In genomic region chr1:94553323-94553730, GRCh38 we compare ENCODE assay signal across 13 cellular contexts. TPM values are rescaled to one million over a fixed set of nuclear protein-coding genes. Genes with fewer than 3 reads are reported as not detected.
DNase-seq lines count a peak whose midpoint lies in the region; TF ChIP-seq lines count a peak whose summit lies in the region.
"Had no signal": no experiment of that assay in that cellular context is flagged by ENCODE, and none has a peak within 500 bp of the region (broad histone marks: within the 10 kb centered on the region; RNA-seq: fewer than 3 reads in every experiment).

No MANE protein-coding gene starts in this region.

- DNase-seq in Caco-2: no peak
- peak; percentile 81 for DNase-seq in endodermal cell
- DNase-seq in neuronal stem cell (ENCODE audit: low spot score): no peak
- DNase-seq in foreskin melanocyte: no peak
- DNase-seq in activated CD4-positive, alpha-beta memory T cell treated with anti-CD3 and anti-CD28 coated beads for 36 hours: no peak
- DNase-seq in C1 segment of cervical spinal cord (lab: John Stamatoyannopoulos, UW): no peak
- DNase-seq in Karpas-422: no peak
- DNase-seq: AML-193, colonic mucosa, SHP77 treated with DMSO at 0.1 percent for 48 hours had no signal

- no peaks in the 10 kb centered on the region for H3K9me3 Mint-ChIP-seq in Caco-2 (ENCODE audit: unreplicated experiment)
- no peaks in the 10 kb centered on the region for H3K9me3 Mint-ChIP-seq in endodermal cell
- H3K9me3 Mint-ChIP-seq in activated CD4-positive, alpha-beta memory T cell treated with anti-CD3 and anti-CD28 coated beads for 36 hours: no peaks in the 10 kb centered on the region
- H3K9me3 Mint-ChIP-seq: activated naive CD4-positive, alpha-beta T cell treated with anti-CD3 and anti-CD28 coated beads, Interleukin-2, amount 50 U/mL, for 72 hours had no signal

- H3K14ac ChIP-seq in neuronal stem cell (ENCODE audit: low read length): no peak overlapping the region

- H3K36me3 ChIP-seq in Caco-2 (ENCODE audit: control insufficient read depth, insufficient read depth, low read length) (no peaks in the 10 kb centered on the region), HUES48 (ENCODE audit: control insufficient read depth, insufficient read depth, low read length) (no peaks in the 10 kb centered on the region), endodermal cell (ENCODE audit: control insufficient read depth, insufficient read depth, low read length) (no peaks in the 10 kb centered on the region), neuronal stem cell (replicated peaks in 1 of 2; ENCODE audit: control insufficient read depth in 2 of 2, insufficient read depth in 2 of 2, low read length in 2 of 2) (no peaks in the 10 kb centered on the region), Karpas-422 (ENCODE audit: insufficient read depth, low read length) (no peaks in the 10 kb centered on the region)
- H3K36me3 ChIP-seq: colonic mucosa, neutrophil had no signal

- BruUV-seq in Caco-2 (replicated peaks; lab: Mats Ljungman, UMichigan): no TSS peak

- H3K79me2 ChIP-seq in Karpas-422 (ENCODE audit: low read length): no peaks in the 10 kb centered on the region

- H4K91ac ChIP-seq in neuronal stem cell (ENCODE audit: low read depth, low read length, poor library complexity): no peak overlapping the region

- H3K36me3 Mint-ChIP-seq in Caco-2 (ENCODE audit: insufficient read depth, unreplicated experiment) (no peaks in the 10 kb centered on the region), endodermal cell (ENCODE audit: low read depth) (no peaks in the 10 kb centered on the region)
- no peaks in the 10 kb centered on the region for H3K36me3 Mint-ChIP-seq in activated CD4-positive, alpha-beta memory T cell treated with anti-CD3 and anti-CD28 coated beads for 36 hours
- H3K36me3 Mint-ChIP-seq: activated naive CD4-positive, alpha-beta T cell treated with anti-CD3 and anti-CD28 coated beads, Interleukin-2, amount 50 U/mL, for 72 hours had no signal

- H3K4me3 Mint-ChIP-seq in Caco-2 (ENCODE audit: unreplicated experiment): peak overlapping the region; percentile 27
- H3K4me3 Mint-ChIP-seq in endodermal cell: peak overlapping the region; percentile 41
- no peak overlapping the region for H3K4me3 Mint-ChIP-seq in activated CD4-positive, alpha-beta memory T cell treated with anti-CD3 and anti-CD28 coated beads for 36 hours

- TF ChIP-seq CTCF in Caco-2 (IDR thresholded peaks at IDR 0.05; ENCODE audit: insufficient read depth in 1 of 2, low read depth in 1 of 2, low read length in 1 of 2, severe bottlenecking in 1 of 2, unreplicated experiment in 1 of 2): no peak
- TF ChIP-seq CTCF in endodermal cell (conservative IDR thresholded peaks at IDR 0.05): no peak

- H3K18ac ChIP-seq in neuronal stem cell (ENCODE audit: low read length): no peak overlapping the region

- no peak overlapping the region for H2BK120ac ChIP-seq in neuronal stem cell (ENCODE audit: low read depth, low read length)

- no peaks in the 10 kb centered on the region for H3K9me2 ChIP-seq in Karpas-422 (replicated peaks; ENCODE audit: insufficient read depth, low read length)

- H3K4me2 ChIP-seq in neuronal stem cell (ENCODE audit: insufficient read depth, low read length, poor library complexity, severe bottlenecking) (no peak overlapping the region), Karpas-422 (ENCODE audit: low read depth, low read length, poor library complexity, severe bottlenecking) (no peak overlapping the region)

- no peak overlapping the region for H2BK15ac ChIP-seq in neuronal stem cell (ENCODE audit: low read length)

- peaks cover 15% of the 10 kb centered on the region for H3K4me1 Mint-ChIP-seq in Caco-2 (ENCODE audit: low read depth, unreplicated experiment)
- peaks cover 59% of the 10 kb centered on the region for H3K4me1 Mint-ChIP-seq in endodermal cell
- no peaks in the 10 kb centered on the region for H3K4me1 Mint-ChIP-seq in activated CD4-positive, alpha-beta memory T cell treated with anti-CD3 and anti-CD28 coated beads for 36 hours (ENCODE audit: low read depth)

- intact Hi-C loops in Caco-2 (cut with micrococcal nuclease; ENCODE audit: unreplicated experiment): loop anchor here (1.0 kb wide), 1 partner anchor 11 kb away; no protein-coding TSS in a partner anchor
- intact Hi-C loops in activated CD4-positive, alpha-beta memory T cell treated with anti-CD3 and anti-CD28 coated beads for 36 hours (cut with micrococcal nuclease): no loop called here

- POLR2A ChIA-PET in Caco-2 (lab: Charles Lee): no interaction called here
- POLR2A ChIA-PET in activated CD4-positive, alpha-beta memory T cell treated with anti-CD3 and anti-CD28 coated beads for 36 hours (lab: Charles Lee): no interaction called here

- H2BK5ac ChIP-seq in neuronal stem cell (ENCODE audit: low read length): no peak overlapping the region

- H3K27ac ChIP-seq in HUES48 (ENCODE audit: low read depth, low read length) (peak overlapping the region; percentile 63), endodermal cell (ENCODE audit: low read depth, low read length) (no peak overlapping the region), neuronal stem cell (replicated peaks; ENCODE audit: low read length) (no peak overlapping the region), Karpas-422 (ENCODE audit: low read length) (no peak overlapping the region)
- H3K27ac ChIP-seq: colonic mucosa, neutrophil had no signal

- H3K9ac ChIP-seq in HUES48 (ENCODE audit: low read depth, low read length): no peak overlapping the region
- no peak overlapping the region for H3K9ac ChIP-seq in endodermal cell (ENCODE audit: extremely low read depth, low read length, poor library complexity, severe bottlenecking)
- no peak overlapping the region for H3K9ac ChIP-seq in neuronal stem cell (ENCODE audit: low read depth, low read length, poor library complexity)
- no peak overlapping the region for H3K9ac ChIP-seq in Karpas-422 (ENCODE audit: low read length)

- no peaks in the 10 kb centered on the region for H4K20me1 ChIP-seq in Karpas-422 (ENCODE audit: insufficient read depth, low read depth, low read length)

- no peak overlapping the region for H2AK5ac ChIP-seq in neuronal stem cell (ENCODE audit: low read depth, low read length)

- H2BK12ac ChIP-seq in neuronal stem cell (ENCODE audit: low read length): no peak overlapping the region

- H3K27ac Mint-ChIP-seq in Caco-2 (ENCODE audit: unreplicated experiment) (no peak overlapping the region), endodermal cell (peak overlapping the region; percentile 74)
- H3K27ac Mint-ChIP-seq in activated CD4-positive, alpha-beta memory T cell treated with anti-CD3 and anti-CD28 coated beads for 36 hours: no peak overlapping the region
- H3K27ac Mint-ChIP-seq: activated naive CD4-positive, alpha-beta T cell treated with anti-CD3 and anti-CD28 coated beads, Interleukin-2, amount 50 U/mL, for 72 hours had no signal

- no peak overlapping the region for H3K23ac ChIP-seq in neuronal stem cell (ENCODE audit: low read depth, low read length, poor library complexity)

- H2AFZ ChIP-seq in neuronal stem cell (ENCODE audit: low read length) (peak overlapping the region; percentile 71), Karpas-422 (ENCODE audit: low read length) (no peak overlapping the region)

- H4K8ac ChIP-seq in neuronal stem cell (ENCODE audit: low read depth, low read length): no peak overlapping the region

- H3K4me1 ChIP-seq in Caco-2 (peaks cover 40% of the 10 kb centered on the region), HUES48 (ENCODE audit: control insufficient read depth, insufficient read depth, low read length) (peaks cover 42% of the 10 kb centered on the region), endodermal cell (ENCODE audit: control insufficient read depth, insufficient read depth, low read length) (peaks cover 31% of the 10 kb centered on the region), neuronal stem cell (ENCODE audit: control insufficient read depth in 2 of 2, insufficient read depth in 1 of 2, low read depth in 1 of 2, low read length in 2 of 2) (peaks cover 22 to 39% of the 10 kb centered on the region in 2 donors), Karpas-422 (ENCODE audit: low read length) (no peaks in the 10 kb centered on the region)
- H3K4me1 ChIP-seq: colonic mucosa had no signal

- CTCF ChIA-PET in Caco-2 (lab: Charles Lee): no interaction called here
- CTCF ChIA-PET in activated CD4-positive, alpha-beta memory T cell treated with anti-CD3 and anti-CD28 coated beads for 36 hours (lab: Charles Lee): no interaction called here

- H3K9me3 ChIP-seq in Caco-2 (no peaks in the 10 kb centered on the region), HUES48 (ENCODE audit: control insufficient read depth, insufficient read depth, low read length) (no peaks in the 10 kb centered on the region), endodermal cell (ENCODE audit: control insufficient read depth, low read length) (no peaks in the 10 kb centered on the region), neuronal stem cell (replicated peaks in 1 of 2; ENCODE audit: control insufficient read depth in 2 of 2, insufficient read depth in 1 of 2, low read depth in 1 of 2, low read length in 2 of 2) (peaks cover 0 to 2% of the 10 kb centered on the region in 2 donors), Karpas-422 (ENCODE audit: low read length) (no peaks in the 10 kb centered on the region)
- H3K9me3 ChIP-seq: colonic mucosa, neutrophil had no signal

- no peak overlapping the region for H3K4ac ChIP-seq in neuronal stem cell (ENCODE audit: low read length)

- H3K79me1 ChIP-seq in neuronal stem cell (ENCODE audit: low read depth, low read length): no peaks in the 10 kb centered on the region

- WGBS in endodermal cell (ENCODE audit: insufficient coverage in 1 of 2, insufficient read length in 1 of 2), 2 experiments: 14 to 26% methylated on average over 2 to 5 of the region's 5 CpGs
- no CpG with 5 or more reads among the region's 5 CpGs for WGBS in neuronal stem cell (ENCODE audit: extremely low coverage in 2 of 2, insufficient read length in 2 of 2, insufficient replicate concordance in 1 of 2), 2 donors

- H3K4me3 ChIP-seq in Caco-2 (ENCODE audit: low read depth, low read length): no peak overlapping the region
- H3K4me3 ChIP-seq in HUES48 (ENCODE audit: low read depth, low read length): no peak overlapping the region
- peak overlapping the region; percentile 67 for H3K4me3 ChIP-seq in endodermal cell (ENCODE audit: low read length)
- no peak overlapping the region for H3K4me3 ChIP-seq in neuronal stem cell (ENCODE audit: low read length in 2 of 2)
- H3K4me3 ChIP-seq in Karpas-422 (ENCODE audit: low read length): no peak overlapping the region
- H3K4me3 ChIP-seq: colonic mucosa had no signal

- H3K27me3 Mint-ChIP-seq in Caco-2 (ENCODE audit: insufficient read depth, unreplicated experiment): no peaks in the 10 kb centered on the region
- H3K27me3 Mint-ChIP-seq in endodermal cell (ENCODE audit: insufficient read depth): no peaks in the 10 kb centered on the region
- peaks cover 12% of the 10 kb centered on the region for H3K27me3 Mint-ChIP-seq in activated CD4-positive, alpha-beta memory T cell treated with anti-CD3 and anti-CD28 coated beads for 36 hours

- H3K27me3 ChIP-seq in Caco-2 (replicated peaks; ENCODE audit: control insufficient read depth, insufficient read depth, low read length): no peaks in the 10 kb centered on the region
- no peaks in the 10 kb centered on the region for H3K27me3 ChIP-seq in HUES48 (ENCODE audit: control insufficient read depth, insufficient read depth, low read length)
- H3K27me3 ChIP-seq in endodermal cell (ENCODE audit: control insufficient read depth, insufficient read depth, low read length, poor library complexity, severe bottlenecking): no peaks in the 10 kb centered on the region
- no peaks in the 10 kb centered on the region for H3K27me3 ChIP-seq in neuronal stem cell (ENCODE audit: control insufficient read depth in 3 of 3, insufficient read depth in 3 of 3, low read depth in 1 of 3, low read length in 3 of 3)
- H3K27me3 ChIP-seq in Karpas-422 (ENCODE audit: low read length): no peaks in the 10 kb centered on the region
- H3K27me3 ChIP-seq: colonic mucosa, neutrophil had no signal

RNA-seq across cellular contexts. Expression of gene F3, which starts 11.8 kb away (rescaled TPM):
- total RNA-seq in Caco-2 (2022) (21.7 and 28.5 TPM in 2 replicates), endodermal cell (10 to 100 TPM; 27.6 to 38.1 TPM)
- 13.1 TPM for polyA plus RNA-seq in endodermal cell (2013, experiment 1 of 2)
- 11.4 TPM for polyA plus RNA-seq in endodermal cell (2013, experiment 2 of 2)
- 8.1 TPM for polyA plus RNA-seq in neuronal stem cell (2013, experiment 1 of 2)
- 7.8 TPM for polyA plus RNA-seq in neuronal stem cell (2013, experiment 2 of 2)
- under 1 TPM; 0.15 to 0.33 TPM for total RNA-seq in activated CD4-positive, alpha-beta memory T cell treated with anti-CD3 and anti-CD28 coated beads for 36 hours
- not detected in 2 replicates for total RNA-seq in Karpas-422 (2014; rRNA removed; shearing (Covaris generic); ENCODE audit: low replicate concordance)

Comparison
In these comparisons a context has a peak if more than half of its experiments do, and no peak if none do; other contexts are left out.
1. RNA of gene F3, which starts 11.8 kb away (total RNA-seq): 27.6 to 38.1 TPM in endodermal cell and 21.7 to 28.5 TPM in Caco-2; 0.15 to 0.33 TPM in activated CD4-positive, alpha-beta memory T cell treated with anti-CD3 and anti-CD28 coated beads for 36 hours and not detected in Karpas-422; every median in the first group is over 10 times any median in the second.